8 cellular contexts compared by ENCODE assay signal in the genomic region with DNA sequence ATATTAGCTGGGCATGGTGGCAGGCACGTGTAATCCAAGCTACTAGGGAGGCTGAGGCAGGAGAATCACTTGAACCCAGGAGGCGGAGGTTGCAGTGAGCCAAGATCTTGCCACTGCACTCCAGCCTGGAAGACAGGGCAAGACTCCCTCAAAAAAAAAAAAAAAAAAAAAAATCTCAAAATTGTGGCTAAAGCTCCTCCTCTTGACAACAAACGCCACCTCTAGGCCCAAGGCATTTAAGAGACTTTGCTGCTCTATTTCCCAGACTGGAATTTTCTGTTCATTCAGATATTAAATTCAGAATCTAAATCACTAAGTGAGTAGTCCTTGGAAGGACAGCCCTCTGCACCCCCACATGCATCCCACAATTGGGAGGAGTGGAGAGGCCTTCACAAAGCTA. TPM values are rescaled to one million over a fixed set of nuclear protein-coding genes. Genes with fewer than 3 reads are reported as not detected.
DNase-seq lines count a peak whose midpoint lies in the region; ATAC-seq and TF ChIP-seq lines count a peak whose summit lies in the region.

No MANE protein-coding gene starts in this region.

- intact Hi-C loops in MCF 10A (cut with micrococcal nuclease) (no loop called here), breast epithelium (cut with DNase I; ENCODE audit: low total_unique reads) (no loop called here)

- H3K9me2 ChIP-seq in hepatocyte (replicated peaks; ENCODE audit: insufficient read depth): no peaks in the 10 kb centered on the region

- H3K4me1 ChIP-seq in breast epithelium (peaks cover 0 to 4% of the 10 kb centered on the region in 2 donors), hepatocyte (ENCODE audit: insufficient read depth) (peaks cover 9% of the 10 kb centered on the region), thoracic aorta (ENCODE audit: control insufficient read depth in 1 of 2, low read depth in 2 of 2) (peaks cover 27 to 41% of the 10 kb centered on the region in 2 donors)

- ATAC-seq in activated CD8-positive, alpha-beta T cell treated with anti-CD3 and anti-CD28 coated beads, Interleukin-2, amount 10 ng/mL, durations not matched to agents 7 days and 5 days: no peak
- ATAC-seq in thoracic aorta (ENCODE audit: insufficient number of reproducible peaks, low FRiP score, low read depth): no peak
- no peak for ATAC-seq in GM21367 (IDR thresholded peaks at IDR 0.05; ENCODE audit: unreplicated experiment)
- no peak for ATAC-seq in GM21723 (IDR thresholded peaks at IDR 0.05; ENCODE audit: unreplicated experiment)

- H3K4me2 ChIP-seq in hepatocyte: peak overlapping the region; percentile 94

- TF ChIP-seq POLR2A in breast epithelium (IDR thresholded peaks at IDR 0.05): no peak

- POLR2A ChIA-PET in MCF 10A (lab: Yijun Ruan, JAX): interaction anchor here (0.6 to 7.0 kb wide), 8 partner anchors 12 to 429 kb away, joined by 3 to 139 read pairs (median 4); a partner anchor contains a TSS
- POLR2A ChIA-PET in activated CD8-positive, alpha-beta T cell treated with anti-CD3 and anti-CD28 coated beads, Interleukin-2, amount 10 ng/mL, durations not matched to agents 7 days and 5 days (lab: Charles Lee): no interaction called here

- H3K27ac ChIP-seq in breast epithelium: no peak overlapping the region
- H3K27ac ChIP-seq in hepatocyte: no peak overlapping the region
- no peak overlapping the region for H3K27ac ChIP-seq in thoracic aorta

- H3K27ac Mint-ChIP-seq in MCF 10A (ENCODE audit: low read depth, unreplicated experiment): peak overlapping the region; percentile 98
- H3K27ac Mint-ChIP-seq in activated CD8-positive, alpha-beta T cell treated with anti-CD3 and anti-CD28 coated beads, Interleukin-2, amount 10 ng/mL, durations not matched to agents 7 days and 5 days: no peak overlapping the region

- peaks cover 55% of the 10 kb centered on the region for H3K79me2 ChIP-seq in hepatocyte

- H3K4me3 Mint-ChIP-seq in MCF 10A (ENCODE audit: unreplicated experiment): peak overlapping the region; percentile 96
- peak overlapping the region; percentile 93 for H3K4me3 Mint-ChIP-seq in activated CD8-positive, alpha-beta T cell treated with anti-CD3 and anti-CD28 coated beads, Interleukin-2, amount 10 ng/mL, durations not matched to agents 7 days and 5 days

- WGBS in hepatocyte (ENCODE audit: low lambda C conversion rate, missing lambda C conversion rate): 87% methylated on average over 3 of the region's 3 CpGs

- BruUV-seq in MCF 10A (replicated peaks; lab: Mats Ljungman, UMichigan): no TSS peak

- H4K20me1 ChIP-seq in hepatocyte (ENCODE audit: insufficient read depth, poor library complexity, severe bottlenecking): peaks cover 16% of the 10 kb centered on the region

- peaks cover 31% of the 10 kb centered on the region for H3K36me3 Mint-ChIP-seq in MCF 10A (ENCODE audit: insufficient read depth, unreplicated experiment)
- peaks cover 21% of the 10 kb centered on the region for H3K36me3 Mint-ChIP-seq in activated CD8-positive, alpha-beta T cell treated with anti-CD3 and anti-CD28 coated beads, Interleukin-2, amount 10 ng/mL, durations not matched to agents 7 days and 5 days (ENCODE audit: low read depth)

- H3K36me3 ChIP-seq in breast epithelium (no peaks in the 10 kb centered on the region), hepatocyte (replicated peaks; ENCODE audit: insufficient read depth, low read depth) (no peaks in the 10 kb centered on the region), thoracic aorta (peaks cover 8% of the 10 kb centered on the region)

- DNase-seq in MCF 10A (ENCODE audit: unreplicated experiment) (no peak), breast epithelium (ENCODE audit: low spot score in 2 of 2) (no peak), hepatocyte (ENCODE audit: low spot score) (no peak), thoracic aorta (ENCODE audit: low spot score) (no peak), HUDEP-2 (lab: John Stamatoyannopoulos, UW; ENCODE audit: unreplicated experiment in 76 of 76) (no peak)
- DNase-seq in activated CD8-positive, alpha-beta T cell treated with anti-CD3 and anti-CD28 coated beads, Interleukin-2, amount 10 ng/mL, durations not matched to agents 7 days and 5 days: no peak

- CTCF ChIA-PET in MCF 10A (lab: Yijun Ruan, JAX): interaction anchor here (0.7 to 1.0 kb wide), 2 partner anchors 62 to 361 kb away, joined by 3 to 4 read pairs; no protein-coding TSS in a partner anchor
- CTCF ChIA-PET in activated CD8-positive, alpha-beta T cell treated with anti-CD3 and anti-CD28 coated beads, Interleukin-2, amount 10 ng/mL, durations not matched to agents 7 days and 5 days (lab: Charles Lee): interaction anchor here (3.6 kb wide), 1 partner anchor 77 kb away, joined by 11 read pairs; no protein-coding TSS in a partner anchor

- peaks cover 23% of the 10 kb centered on the region for H3K4me1 Mint-ChIP-seq in MCF 10A (ENCODE audit: insufficient read depth, unreplicated experiment)
- peaks cover 38% of the 10 kb centered on the region for H3K4me1 Mint-ChIP-seq in activated CD8-positive, alpha-beta T cell treated with anti-CD3 and anti-CD28 coated beads, Interleukin-2, amount 10 ng/mL, durations not matched to agents 7 days and 5 days (ENCODE audit: low read depth)

- no peaks in the 10 kb centered on the region for H3K27me3 ChIP-seq in breast epithelium
- no peaks in the 10 kb centered on the region for H3K27me3 ChIP-seq in hepatocyte
- H3K27me3 ChIP-seq in thoracic aorta (replicated peaks; ENCODE audit: insufficient read depth): no peaks in the 10 kb centered on the region

- H3K9me3 ChIP-seq in breast epithelium (no peaks in the 10 kb centered on the region), hepatocyte (ENCODE audit: low read depth) (no peaks in the 10 kb centered on the region), thoracic aorta (no peaks in the 10 kb centered on the region)

- no peaks in the 10 kb centered on the region for H3K27me3 Mint-ChIP-seq in MCF 10A (ENCODE audit: insufficient read depth, unreplicated experiment)
- H3K27me3 Mint-ChIP-seq in activated CD8-positive, alpha-beta T cell treated with anti-CD3 and anti-CD28 coated beads, Interleukin-2, amount 10 ng/mL, durations not matched to agents 7 days and 5 days (ENCODE audit: low read depth): no peaks in the 10 kb centered on the region

- H3K4me3 ChIP-seq in breast epithelium: peak overlapping the region in 1 of 3 donors; percentile 86
- H3K4me3 ChIP-seq in hepatocyte: peak overlapping the region; percentile 50
- peak overlapping the region; percentile 90 for H3K4me3 ChIP-seq in thoracic aorta

- TF ChIP-seq CTCF in MCF 10A (IDR thresholded peaks at IDR 0.05; ENCODE audit: unreplicated experiment): no peak
- no peak for TF ChIP-seq CTCF in breast epithelium (IDR thresholded peaks at IDR 0.05)
- no peak for TF ChIP-seq CTCF in hepatocyte (IDR thresholded peaks at IDR 0.05; ENCODE audit: poor library complexity)
- no peak for TF ChIP-seq CTCF in thoracic aorta (IDR thresholded peaks at IDR 0.05)

- no peaks in the 10 kb centered on the region for H3K9me3 Mint-ChIP-seq in MCF 10A (ENCODE audit: unreplicated experiment)
- no peaks in the 10 kb centered on the region for H3K9me3 Mint-ChIP-seq in activated CD8-positive, alpha-beta T cell treated with anti-CD3 and anti-CD28 coated beads, Interleukin-2, amount 10 ng/mL, durations not matched to agents 7 days and 5 days (ENCODE audit: insufficient read depth)

- no peak overlapping the region for H2AFZ ChIP-seq in hepatocyte

RNA-seq across cellular contexts. Expression of a gene that starts 1.4 kb away (rescaled TPM):
- total RNA-seq in MCF 10A (2022) (13.3 and 17.6 TPM in 2 replicates), breast epithelium (10 to 100 TPM; 18.7 to 22.2 (median 22.1) TPM), hepatocyte (13.6 and 15.3 TPM in 2 replicates), thoracic aorta (10 to 100 TPM; 21.5 to 31.6 TPM)
- total RNA-seq in activated CD8-positive, alpha-beta T cell treated with anti-CD3 and anti-CD28 coated beads, Interleukin-2, amount 10 ng/mL, durations not matched to agents 7 days and 5 days: 10 to 100 TPM; 10.5 to 12.7 TPM
- polyA plus RNA-seq in hepatocyte: 15.3 and 17.3 TPM in 2 replicates

RNA-seq across cellular contexts. Expression of a gene that starts 32.8 kb away (rescaled TPM):
- total RNA-seq in MCF 10A (2022) (106 and 107 TPM in 2 replicates), breast epithelium (10 to 100 TPM; 69.9 to 90.6 (median 76.4) TPM), hepatocyte (52.2 and 64.6 TPM in 2 replicates), thoracic aorta (100 to 1,000 TPM in 1 of 2 donors, 10 to 100 TPM in 1; 49.3 to 126 TPM)
- total RNA-seq in activated CD8-positive, alpha-beta T cell treated with anti-CD3 and anti-CD28 coated beads, Interleukin-2, amount 10 ng/mL, durations not matched to agents 7 days and 5 days: 10 to 100 TPM; 89.5 to 95.1 TPM
- polyA plus RNA-seq in hepatocyte: 42.3 and 59.6 TPM in 2 replicates
